In genomic region chr11:65493367-65494176, GRCh38 we compare ENCODE assay signal across 8 cellular contexts. TPM values are rescaled to one million over a fixed set of nuclear protein-coding genes. Genes with fewer than 3 reads are reported as not detected.
DNase-seq lines count a peak whose midpoint lies in the region; ATAC-seq, FAIRE-seq and TF ChIP-seq lines count a peak whose summit lies in the region.

No MANE protein-coding gene starts in this region.

- TF ChIP-seq CTCF in bronchial epithelial cell (IDR thresholded peaks at IDR 0.05; ENCODE audit: insufficient read depth, low read length, severe bottlenecking) = no peak
- TF ChIP-seq CTCF in upper lobe of left lung (IDR thresholded peaks at IDR 0.05) = no peak

- peak; percentile 20 to 32 for ATAC-seq in upper lobe of left lung (ENCODE audit: low FRiP score in 2 of 2)

- peak in 3 of 4 donors; percentile 26 to 68 (median 41) for TF ChIP-seq POLR2A in upper lobe of left lung (IDR thresholded peaks at IDR 0.05)

- in situ Hi-C loops in Caki2 (cut with HindIII; ENCODE audit: low pct_unique_long_range_greater_than_20kb, low sequenced_read_pairs) = no loop called here

- peak overlapping the region; percentile 90 to 99 (median 96) for H3K27ac ChIP-seq in upper lobe of left lung

- WGBS in upper lobe of left lung, 2 donors = 49 to 57% methylated on average over 12 of the region's 12 CpGs

- H3K27me3 ChIP-seq in bronchial epithelial cell (ENCODE audit: control insufficient read depth, insufficient read depth, low read length) = no peaks in the 10 kb centered on the region
- no peaks in the 10 kb centered on the region for H3K27me3 ChIP-seq in upper lobe of left lung

- no peak overlapping the region for H3K4me3 ChIP-seq in bronchial epithelial cell (ENCODE audit: low read depth, low read length)
- no peak overlapping the region for H3K4me3 ChIP-seq in upper lobe of left lung

- no peaks in the 10 kb centered on the region for H3K9me3 ChIP-seq in upper lobe of left lung

- FAIRE-seq in bronchial epithelial cell (lab: Jason Lieb, UNC) (no peak), frontal cortex (lab: Jason Lieb, UNC) (no peak)

- H3K36me3 ChIP-seq in bronchial epithelial cell (ENCODE audit: control insufficient read depth, insufficient read depth, low read length) (no peaks in the 10 kb centered on the region), upper lobe of left lung (no peaks in the 10 kb centered on the region)

- peaks cover 82 to 85% (median 83%) of the 10 kb centered on the region in 4 donors for H3K4me1 ChIP-seq in upper lobe of left lung

- TF ChIP-seq EP300 in upper lobe of left lung (IDR thresholded peaks at IDR 0.05) = peak in 2 of 4 donors; percentile 39 to 87

- DNase-seq in Caki2 (ENCODE audit: low read depth) (peak; percentile 80), LoVo (ENCODE audit: low spot score) (peak; percentile 71), bronchial epithelial cell (ENCODE audit: low read depth) (peak; percentile 99), lung microvascular endothelial cell (ENCODE audit: low read depth in 2 of 2) (peak; percentile 35 to 95), upper lobe of left lung (peak in 1 of 2 donors; percentile 91), UCSD-AML1 (lab: John Stamatoyannopoulos, UW; ENCODE audit: unreplicated experiment) (no peak), frontal cortex (ENCODE audit: low spot score in 2 of 2) (no peak), NCI-H2029 treated with DMSO at 0.1 percent for 48 hours (lab: John Stamatoyannopoulos, UW) (no peak)

RNA-seq across cellular contexts. Expression of gene MALAT1, which starts 5.3 kb away (rescaled TPM):
- 107 and 234 TPM in 2 replicates for total RNA-seq in Caki2 (2014; rRNA removed; shearing (Covaris generic); ENCODE audit: low replicate concordance)
- total RNA-seq in bronchial epithelial cell (11,095 and 16,401 TPM in 2 replicates), lung microvascular endothelial cell (1,818 and 2,739 TPM in 2 replicates), upper lobe of left lung (over 10,000 TPM in 5 of 6 donors, 1,000 to 10,000 TPM in 1; 9,697 to 52,390 (median 19,698) TPM), frontal cortex (6,549 TPM)

RNA-seq across cellular contexts. Expression of gene SCYL1, which starts 31.3 kb away (rescaled TPM):
- 42.2 and 58.0 TPM in 2 replicates for total RNA-seq in Caki2 (2014; rRNA removed; shearing (Covaris generic); ENCODE audit: low replicate concordance)
- total RNA-seq in bronchial epithelial cell (49.5 and 64.5 TPM in 2 replicates), lung microvascular endothelial cell (36.6 and 46.6 TPM in 2 replicates), upper lobe of left lung (100 to 1,000 TPM in 1 of 6 donors, 10 to 100 TPM in 5; 64.0 to 120 (median 88.8) TPM), frontal cortex (39.1 TPM)

Comparison
In these comparisons a context has a peak if more than half of its experiments do, and no peak if none do; other contexts are left out.
1. DNase-seq: peak in Caki2 (single experiment), LoVo (single experiment), bronchial epithelial cell (single experiment) and lung microvascular endothelial cell (2 of 2); none in UCSD-AML1 (single experiment), frontal cortex (0 of 2) and NCI-H2029 treated with DMSO at 0.1 percent for 48 hours (single experiment).